Comparison of ENCODE assay signal across 15 cellular contexts in genomic region chrX:109629310-109629709, GRCh38. TPM values are rescaled to one million over a fixed set of nuclear protein-coding genes. Genes with fewer than 3 reads are reported as not detected.
DNase-seq lines count a peak whose midpoint lies in the region; ATAC-seq lines count a peak whose summit lies in the region.
"Had no signal": no experiment of that assay in that cellular context is flagged by ENCODE, and none has a peak within 500 bp of the region (broad histone marks: within the 10 kb centered on the region; RNA-seq: fewer than 3 reads in every experiment).

No MANE protein-coding gene starts in this region.

- no peak overlapping the region for H3K4me3 ChIP-seq in mesendoderm (ENCODE audit: low read length)
- H3K4me3 ChIP-seq: BLaER1 treated with 17β-estradiol and CSF1 and Interleukin-3, amounts not matched to agents 10 nM and 100 nM; lung had no signal

- no peaks in the 10 kb centered on the region for H3K79me1 ChIP-seq in mesendoderm (ENCODE audit: low read length)

- H3K18ac ChIP-seq in mesendoderm (ENCODE audit: low read length), result no peak overlapping the region

- DNase-seq in DMS 273 (lab: John Stamatoyannopoulos, UW; ENCODE audit: unreplicated experiment) (peak; percentile 86), NCI-H1694 (lab: John Stamatoyannopoulos, UW) (peak; percentile 3), astrocyte of the hippocampus (ENCODE audit: low read depth, low spot score) (peak; percentile 21), globus pallidus (ENCODE audit: low spot score) (peak; percentile 34), mesendoderm (no peak), left lobe of liver (ENCODE audit: low spot score) (no peak)
- DNase-seq: DMS79 treated with DMSO at 0.1 percent for 48 hours, foreskin keratinocyte, KBM-7, NCI-H1048, retina had no signal

- no peak overlapping the region for H3K4me2 ChIP-seq in mesendoderm (ENCODE audit: low read length)
- H3K4me2 ChIP-seq: BLaER1 treated with 17β-estradiol and CSF1 and Interleukin-3, amounts not matched to agents 10 nM and 100 nM had no signal

- no peak overlapping the region for H2AK5ac ChIP-seq in mesendoderm (ENCODE audit: low read length)

- no peak overlapping the region for H4K8ac ChIP-seq in mesendoderm (ENCODE audit: low read depth, low read length)

- H4K5ac ChIP-seq in mesendoderm (ENCODE audit: low read length), result no peak overlapping the region

- H3K79me2 ChIP-seq in mesendoderm (ENCODE audit: control insufficient read depth, insufficient read depth, low read length), result no peaks in the 10 kb centered on the region

- H3K36me3 ChIP-seq in mesendoderm (ENCODE audit: control insufficient read depth, insufficient read depth, low read length), result no peaks in the 10 kb centered on the region

- ATAC-seq in HG03457 (IDR thresholded peaks at IDR 0.05; ENCODE audit: unreplicated experiment) (no peak), left lobe of liver (no peak)
- ATAC-seq: foreskin keratinocyte had no signal

- no peak overlapping the region for H2BK5ac ChIP-seq in mesendoderm (ENCODE audit: low read length)

- H2BK120ac ChIP-seq in mesendoderm (ENCODE audit: low read depth, low read length), result no peak overlapping the region

- no peaks in the 10 kb centered on the region for H3K4me1 ChIP-seq in mesendoderm (ENCODE audit: control insufficient read depth, low read depth, low read length)
- H3K4me1 ChIP-seq: BLaER1 treated with 17β-estradiol and CSF1 and Interleukin-3, amounts not matched to agents 10 nM and 100 nM; foreskin keratinocyte had no signal

- no peak overlapping the region for H3K9ac ChIP-seq in mesendoderm (ENCODE audit: low read length)
- H3K9ac ChIP-seq: BLaER1 treated with 17β-estradiol and CSF1 and Interleukin-3, amounts not matched to agents 10 nM and 100 nM had no signal

- H2BK15ac ChIP-seq in mesendoderm (replicated peaks; ENCODE audit: low read depth), result no peak overlapping the region

- WGBS in mesendoderm (ENCODE audit: extremely low coverage, insufficient coverage, low lambda C conversion rate), result no CpG with 5 or more reads among the region's 3 CpGs

- H3K4ac ChIP-seq in mesendoderm (ENCODE audit: low read depth, low read length), result no peak overlapping the region

- no peak overlapping the region for H3K27ac ChIP-seq in mesendoderm (ENCODE audit: low read depth, low read length)
- H3K27ac ChIP-seq: BLaER1 treated with 17β-estradiol and CSF1 and Interleukin-3, amounts not matched to agents 10 nM and 100 nM; foreskin keratinocyte; HL-60 had no signal

- no peak overlapping the region for H3K56ac ChIP-seq in mesendoderm (ENCODE audit: low read length)

- no peak overlapping the region for H3K23ac ChIP-seq in mesendoderm (ENCODE audit: low read length)

- no peaks in the 10 kb centered on the region for H3K27me3 ChIP-seq in mesendoderm (ENCODE audit: insufficient read depth, low read length, poor library complexity)
- H3K27me3 ChIP-seq: foreskin keratinocyte had no signal

RNA-seq across cellular contexts. Expression of gene KCNE5, which starts 4.3 kb away (rescaled TPM):
- 5.0 TPM for polyA plus RNA-seq in mesendoderm (2013, experiment 1 of 2)
- 5.0 TPM for polyA plus RNA-seq in mesendoderm (2013, experiment 2 of 2)
- not detected for total RNA-seq in left lobe of liver

Comparison
In these comparisons a context has a peak if more than half of its experiments do, and no peak if none do; other contexts are left out.
1. DNase-seq: peak in DMS 273 (single experiment), NCI-H1694 (single experiment), astrocyte of the hippocampus (single experiment) and globus pallidus (single experiment); none in mesendoderm (single experiment) and left lobe of liver (single experiment).